17 cellular contexts compared by ENCODE assay signal in genomic region chr20:39057911-39058310, GRCh38.
DNase-seq lines count a peak whose midpoint lies in the region; ATAC-seq and TF ChIP-seq lines count a peak whose summit lies in the region.
"Had no signal": no experiment of that assay in that cellular context is flagged by ENCODE, and none has a peak within 500 bp of the region (broad histone marks: within the 10 kb centered on the region; RNA-seq: fewer than 3 reads in every experiment).

No MANE protein-coding gene starts in this region.

- H3K27me3 Mint-ChIP-seq in activated CD8-positive, alpha-beta T cell treated with anti-CD3 and anti-CD28 coated beads for 36 hours = peaks cover 1% of the 10 kb centered on the region
- peaks cover 9% of the 10 kb centered on the region for H3K27me3 Mint-ChIP-seq in T-helper 2 cell treated with Interferon-gamma antibody and Interleukin-4, amounts not matched to agents 5 μg/mL and 100 μg/mL, for 36 hours (ENCODE audit: low read depth)

- H3K27ac ChIP-seq in angular gyrus (ENCODE audit: low read depth, low read length) = peak overlapping the region; percentile 88
- peak overlapping the region in 54 of 59 donors; percentile 11 to 89 (median 72) for H3K27ac ChIP-seq in dorsolateral prefrontal cortex

- POLR2A ChIA-PET in activated CD8-positive, alpha-beta T cell treated with anti-CD3 and anti-CD28 coated beads for 36 hours (lab: Charles Lee) = no interaction called here

- CTCF ChIA-PET in activated CD8-positive, alpha-beta T cell treated with anti-CD3 and anti-CD28 coated beads for 36 hours (lab: Charles Lee) = interaction anchor here (1.1 to 3.6 kb wide), 3 partner anchors 8 to 23 kb away, joined by 4 to 22 read pairs (median 9); no protein-coding TSS in a partner anchor

- no peak for ATAC-seq in activated CD8-positive, alpha-beta T cell treated with anti-CD3 and anti-CD28 coated beads for 36 hours
- ATAC-seq: HCT116 had no signal

- intact Hi-C loops in dorsolateral prefrontal cortex (cut with DNase I) = no loop called here
- intact Hi-C loops in activated CD8-positive, alpha-beta T cell treated with anti-CD3 and anti-CD28 coated beads for 36 hours (cut with micrococcal nuclease) = no loop called here

- TF ChIP-seq CTCF in dorsolateral prefrontal cortex (IDR thresholded peaks at IDR 0.05 in 54 of 56, conservative IDR thresholded peaks at IDR 0.05 in 2 of 56; ENCODE audit: low read depth in 1 of 56, partially characterized antibody in 56 of 56) = no peak
- no peak for TF ChIP-seq CTCF in activated CD8-positive, alpha-beta T cell treated with anti-CD3 and anti-CD28 coated beads for 36 hours (IDR thresholded peaks at IDR 0.05)

- no peak overlapping the region for H3K4me3 ChIP-seq in dorsolateral prefrontal cortex

- H3K9me3 Mint-ChIP-seq in activated CD8-positive, alpha-beta T cell treated with anti-CD3 and anti-CD28 coated beads for 36 hours = no peaks in the 10 kb centered on the region
- no peaks in the 10 kb centered on the region for H3K9me3 Mint-ChIP-seq in T-helper 2 cell treated with Interferon-gamma antibody and Interleukin-4, amounts not matched to agents 5 μg/mL and 100 μg/mL, for 36 hours
- H3K9me3 Mint-ChIP-seq: CD4-positive, CD25-positive, alpha-beta regulatory T cell; CD8-positive, alpha-beta memory T cell; HFFc6 had no signal

- no peak overlapping the region for H3K27ac Mint-ChIP-seq in activated CD8-positive, alpha-beta T cell treated with anti-CD3 and anti-CD28 coated beads for 36 hours
- no peak overlapping the region for H3K27ac Mint-ChIP-seq in T-helper 2 cell treated with Interferon-gamma antibody and Interleukin-4, amounts not matched to agents 5 μg/mL and 100 μg/mL, for 36 hours
- H3K27ac Mint-ChIP-seq: HFFc6 had no signal

- no peak overlapping the region for H3K4me3 Mint-ChIP-seq in activated CD8-positive, alpha-beta T cell treated with anti-CD3 and anti-CD28 coated beads for 36 hours
- no peak overlapping the region for H3K4me3 Mint-ChIP-seq in T-helper 2 cell treated with Interferon-gamma antibody and Interleukin-4, amounts not matched to agents 5 μg/mL and 100 μg/mL, for 36 hours
- H3K4me3 Mint-ChIP-seq: CD4-positive, CD25-positive, alpha-beta regulatory T cell; CD8-positive, alpha-beta memory T cell; HFFc6 had no signal

- no peak for DNase-seq in dorsolateral prefrontal cortex
- peak; percentile 10 for DNase-seq in medulla oblongata (ENCODE audit: extremely low spot score)
- DNase-seq in superior temporal gyrus (ENCODE audit: extremely low spot score) = peak; percentile 74
- DNase-seq in hepatic stellate cell (ENCODE audit: low spot score) = no peak
- DNase-seq in activated CD8-positive, alpha-beta T cell treated with anti-CD3 and anti-CD28 coated beads for 36 hours = no peak
- no peak for DNase-seq in T-helper 2 cell treated with Interferon-gamma antibody and Interleukin-4, amounts not matched to agents 5 μg/mL and 100 μg/mL, for 36 hours (ENCODE audit: low spot score)
- no peak for DNase-seq in DMS 273 (lab: John Stamatoyannopoulos, UW; ENCODE audit: unreplicated experiment)
- DNase-seq: BE2C; CD4-positive, CD25-positive, alpha-beta regulatory T cell; CD8-positive, alpha-beta memory T cell; COR-L47; GDM1; GOT3; H7; HFFc6 had no signal

- no peaks in the 10 kb centered on the region for H3K27me3 ChIP-seq in dorsolateral prefrontal cortex
- H3K27me3 ChIP-seq: BE2C had no signal

- no peaks in the 10 kb centered on the region for H3K4me1 Mint-ChIP-seq in activated CD8-positive, alpha-beta T cell treated with anti-CD3 and anti-CD28 coated beads for 36 hours (ENCODE audit: low read depth)
- no peaks in the 10 kb centered on the region for H3K4me1 Mint-ChIP-seq in T-helper 2 cell treated with Interferon-gamma antibody and Interleukin-4, amounts not matched to agents 5 μg/mL and 100 μg/mL, for 36 hours (ENCODE audit: low read depth)
- H3K4me1 Mint-ChIP-seq: CD4-positive, CD25-positive, alpha-beta regulatory T cell; CD8-positive, alpha-beta memory T cell had no signal

- H3K36me3 Mint-ChIP-seq in activated CD8-positive, alpha-beta T cell treated with anti-CD3 and anti-CD28 coated beads for 36 hours (ENCODE audit: low read depth) = no peaks in the 10 kb centered on the region
- no peaks in the 10 kb centered on the region for H3K36me3 Mint-ChIP-seq in T-helper 2 cell treated with Interferon-gamma antibody and Interleukin-4, amounts not matched to agents 5 μg/mL and 100 μg/mL, for 36 hours (ENCODE audit: low read depth)
- H3K36me3 Mint-ChIP-seq: CD4-positive, CD25-positive, alpha-beta regulatory T cell; CD8-positive, alpha-beta memory T cell had no signal

Comparison
In these comparisons a context has a peak if more than half of its experiments do, and no peak if none do; other contexts are left out.
1. DNase-seq: peak in medulla oblongata (single experiment) and superior temporal gyrus (single experiment); none in dorsolateral prefrontal cortex (0 of 10), hepatic stellate cell (single experiment), activated CD8-positive, alpha-beta T cell treated with anti-CD3 and anti-CD28 coated beads for 36 hours (single experiment), T-helper 2 cell treated with Interferon-gamma antibody and Interleukin-4, amounts not matched to agents 5 μg/mL and 100 μg/mL, for 36 hours (single experiment) and DMS 273 (single experiment).